Comparison of ENCODE assay signal across 11 cellular contexts in genomic region chr5:170485606-170485911, GRCh38. TPM values are rescaled to one million over a fixed set of nuclear protein-coding genes. Genes with fewer than 3 reads are reported as not detected.
"Had no signal": no experiment of that assay in that cellular context is flagged by ENCODE, and none has a peak within 500 bp of the region (broad histone marks: within the 10 kb centered on the region; RNA-seq: fewer than 3 reads in every experiment).

No MANE protein-coding gene starts in this region.

- DNase-seq: GOT3, H7, HFFc6 had no signal

- H3K9me3 ChIP-seq: HAP-1 had no signal

- H3K36me3 ChIP-seq: HAP-1 had no signal

- H3K27ac Mint-ChIP-seq: HFFc6 had no signal

- H3K4me3 Mint-ChIP-seq: HFFc6 had no signal

- H2AFZ ChIP-seq: GM23248 had no signal

- H3K9ac ChIP-seq: GM23248 had no signal

- H3K4me3 ChIP-seq: GM23248, HAP-1 had no signal

- H3K4me1 ChIP-seq: HAP-1 had no signal

- H3K27ac ChIP-seq: GM23248, HL-60 had no signal

- ATAC-seq: HCT116, HepG2 had no signal

RNA-seq across cellular contexts. Expression of gene KCNIP1, which starts 18.3 kb away (rescaled TPM):
- total RNA-seq: GM23248, H4, HepG2, HFFc6, HT1080 had no signal
- polyA plus RNA-seq: GM23248, HepG2, IgD-negative memory B cell had no signal
